In genomic region chr6:138514860-138515540, GRCh38 we compare ENCODE assay signal across 19 cellular contexts. TPM values are rescaled to one million over a fixed set of nuclear protein-coding genes. Genes with fewer than 3 reads are reported as not detected.
DNase-seq lines count a peak whose midpoint lies in the region; ATAC-seq, FAIRE-seq and TF ChIP-seq lines count a peak whose summit lies in the region.
"Had no signal": no experiment of that assay in that cellular context is flagged by ENCODE, and none has a peak within 500 bp of the region (broad histone marks: within the 10 kb centered on the region; RNA-seq: fewer than 3 reads in every experiment).

No MANE protein-coding gene starts in this region.

- ATAC-seq in activated CD8-positive, alpha-beta memory T cell treated with anti-CD3 and anti-CD28 coated beads, Interleukin-2, amount 10 ng/mL, durations not matched to agents 7 days and 5 days: peak; percentile 91
- ATAC-seq in natural killer cell (peak; percentile 93 to 97 (median 96)), GM21423 (IDR thresholded peaks at IDR 0.05; ENCODE audit: unreplicated experiment) (no peak)
- ATAC-seq: A549; GM23338; stimulated activated memory B cell treated with anti-CD40 and anti-IgM and Interleukin-4, amounts not matched to agents 10 μg/mL and 1 μg/mL and 100 μg/mL, for 72 hours had no signal

- no peaks in the 10 kb centered on the region for H3K9me3 Mint-ChIP-seq in activated CD8-positive, alpha-beta memory T cell treated with anti-CD3 and anti-CD28 coated beads, Interleukin-2, amount 10 ng/mL, durations not matched to agents 7 days and 5 days (ENCODE audit: low read depth)
- H3K9me3 Mint-ChIP-seq in natural killer cell: no peaks in the 10 kb centered on the region
- H3K9me3 Mint-ChIP-seq: activated T-helper 1 cell treated with anti-CD3 and anti-CD28 coated beads, Interleukin-12 subunit alpha, Interleukin-12 subunit beta, Interleukin-2, Interleukin-4 antibody, amounts not matched to agents 30 ng/mL and 10 ng/mL and 1 ng/mL, durations not matched to agents 14 hours and 24 hours and 36 hours had no signal

- no peak overlapping the region for H3K4me3 Mint-ChIP-seq in activated CD8-positive, alpha-beta memory T cell treated with anti-CD3 and anti-CD28 coated beads, Interleukin-2, amount 10 ng/mL, durations not matched to agents 7 days and 5 days
- H3K4me3 Mint-ChIP-seq in natural killer cell: peak overlapping the region; percentile 57
- H3K4me3 Mint-ChIP-seq: activated T-helper 1 cell treated with anti-CD3 and anti-CD28 coated beads, Interleukin-12 subunit alpha, Interleukin-12 subunit beta, Interleukin-2, Interleukin-4 antibody, amounts not matched to agents 30 ng/mL and 10 ng/mL and 1 ng/mL, durations not matched to agents 14 hours and 24 hours and 36 hours; GM23338; stimulated activated memory B cell treated with anti-CD40 and anti-IgM and Interleukin-4, amounts not matched to agents 10 μg/mL and 1 μg/mL and 100 μg/mL, for 72 hours; type B pancreatic cell had no signal

- intact Hi-C loops in natural killer cell (cut with micrococcal nuclease): no loop called here

- CTCF ChIA-PET in activated CD8-positive, alpha-beta memory T cell treated with anti-CD3 and anti-CD28 coated beads, Interleukin-2, amount 10 ng/mL, durations not matched to agents 7 days and 5 days (lab: Charles Lee): interaction anchor here (1.3 to 4.9 kb wide), 3 partner anchors 84 to 399 kb away, joined by 3 to 25 read pairs (median 7); no protein-coding TSS in a partner anchor

- in situ Hi-C loops in KBM-7 (cut with MboI; ENCODE audit: low pct_unique_long_range_greater_than_20kb, low sequenced_read_pairs): loop anchor here (25.0 kb wide), 1 partner anchor 403 kb away; the partner anchor contains the start of gene PERP

- no peak overlapping the region for H3K27ac Mint-ChIP-seq in activated CD8-positive, alpha-beta memory T cell treated with anti-CD3 and anti-CD28 coated beads, Interleukin-2, amount 10 ng/mL, durations not matched to agents 7 days and 5 days
- H3K27ac Mint-ChIP-seq in natural killer cell: peak overlapping the region; percentile 29 to 81
- H3K27ac Mint-ChIP-seq: activated T-helper 1 cell treated with anti-CD3 and anti-CD28 coated beads, Interleukin-12 subunit alpha, Interleukin-12 subunit beta, Interleukin-2, Interleukin-4 antibody, amounts not matched to agents 30 ng/mL and 10 ng/mL and 1 ng/mL, durations not matched to agents 14 hours and 24 hours and 36 hours; GM23338; stimulated activated memory B cell treated with anti-CD40 and anti-IgM and Interleukin-4, amounts not matched to agents 10 μg/mL and 1 μg/mL and 100 μg/mL, for 72 hours; type B pancreatic cell had no signal

- no peaks in the 10 kb centered on the region for H3K36me3 Mint-ChIP-seq in activated CD8-positive, alpha-beta memory T cell treated with anti-CD3 and anti-CD28 coated beads, Interleukin-2, amount 10 ng/mL, durations not matched to agents 7 days and 5 days
- H3K36me3 Mint-ChIP-seq in natural killer cell: no peaks in the 10 kb centered on the region
- H3K36me3 Mint-ChIP-seq: stimulated activated memory B cell treated with anti-CD40 and anti-IgM and Interleukin-4, amounts not matched to agents 10 μg/mL and 1 μg/mL and 100 μg/mL, for 72 hours had no signal

- TF ChIP-seq CTCF in natural killer cell (IDR thresholded peaks at IDR 0.05): no peak

- peaks cover 28% of the 10 kb centered on the region for H3K4me1 Mint-ChIP-seq in activated CD8-positive, alpha-beta memory T cell treated with anti-CD3 and anti-CD28 coated beads, Interleukin-2, amount 10 ng/mL, durations not matched to agents 7 days and 5 days
- H3K4me1 Mint-ChIP-seq in natural killer cell: peaks cover 21 to 27% of the 10 kb centered on the region in 2 donors
- H3K4me1 Mint-ChIP-seq: stimulated activated memory B cell treated with anti-CD40 and anti-IgM and Interleukin-4, amounts not matched to agents 10 μg/mL and 1 μg/mL and 100 μg/mL, for 72 hours had no signal

- no peak for FAIRE-seq in RCC 7860 (lab: Jason Lieb, UNC)
- FAIRE-seq: A549, GM12891, islet of Langerhans, small intestine had no signal

- H3K27me3 Mint-ChIP-seq in activated CD8-positive, alpha-beta memory T cell treated with anti-CD3 and anti-CD28 coated beads, Interleukin-2, amount 10 ng/mL, durations not matched to agents 7 days and 5 days: peaks cover 26% of the 10 kb centered on the region
- H3K27me3 Mint-ChIP-seq in natural killer cell (ENCODE audit: low read depth in 2 of 2): peaks cover 6 to 34% of the 10 kb centered on the region in 2 donors
- H3K27me3 Mint-ChIP-seq: type B pancreatic cell had no signal

- DNase-seq in activated CD8-positive, alpha-beta memory T cell treated with anti-CD3 and anti-CD28 coated beads, Interleukin-2, amount 10 ng/mL, durations not matched to agents 7 days and 5 days: peak; percentile 81
- no peak for DNase-seq in activated CD8-positive, alpha-beta memory T cell treated with anti-CD3 and anti-CD28 coated beads, Interleukin-2, amount 50 U/mL, for 4 hours
- DNase-seq in KBM-7 (peak; percentile 8), natural killer cell (peak; percentile 30), RCC 7860 (ENCODE audit: low spot score) (no peak), ecto neural progenitor cell (ENCODE audit: low spot score) (no peak)
- DNase-seq in activated effector memory CD4-positive, alpha-beta T cell treated with anti-CD3 and anti-CD28 coated beads, Interleukin-2, amount 50 U/mL, for 16 hours: peak; percentile 64
- DNase-seq: esophagus squamous epithelium, NCI-H2029, ovary, small intestine had no signal

RNA-seq across cellular contexts. Expression of gene NHSL1, which starts 15.7 kb away (rescaled TPM):
- under 1 TPM; 0.20 to 0.35 TPM for total RNA-seq in activated CD8-positive, alpha-beta memory T cell treated with anti-CD3 and anti-CD28 coated beads, Interleukin-2, amount 10 ng/mL, durations not matched to agents 7 days and 5 days
- total RNA-seq in natural killer cell: under 1 TPM; 0.38 to 0.75 (median 0.68) TPM

Comparison
In these comparisons a context has a peak if more than half of its experiments do, and no peak if none do; other contexts are left out.
1. DNase-seq: peak in activated CD8-positive, alpha-beta memory T cell treated with anti-CD3 and anti-CD28 coated beads, Interleukin-2, amount 10 ng/mL, durations not matched to agents 7 days and 5 days (single experiment), KBM-7 (single experiment), activated effector memory CD4-positive, alpha-beta T cell treated with anti-CD3 and anti-CD28 coated beads, Interleukin-2, amount 50 U/mL, for 16 hours (single experiment) and natural killer cell (single experiment); none in activated CD8-positive, alpha-beta memory T cell treated with anti-CD3 and anti-CD28 coated beads, Interleukin-2, amount 50 U/mL, for 4 hours (single experiment), RCC 7860 (single experiment) and ecto neural progenitor cell (single experiment).